In the genomic region with DNA sequence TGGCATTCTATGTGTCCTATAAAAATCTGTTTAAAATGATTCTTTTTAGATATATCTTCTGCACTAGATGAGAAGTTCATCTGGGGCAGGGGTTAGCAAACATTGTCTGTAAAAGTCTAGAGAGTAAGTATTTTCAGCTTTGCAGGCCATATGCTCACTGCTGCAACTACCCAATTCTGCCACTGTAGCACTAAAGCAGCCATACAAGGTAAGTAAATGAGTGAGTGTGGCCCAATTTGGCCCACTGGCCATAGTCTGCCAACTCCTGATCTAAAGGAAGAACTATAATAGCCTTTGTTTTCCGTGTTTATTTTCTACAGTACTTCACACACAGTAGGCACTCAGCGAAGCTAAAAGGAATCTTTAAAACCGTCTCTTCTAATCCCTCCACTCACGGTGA, we compare ENCODE assay signal across 23 cellular contexts.
"Had no signal": no experiment of that assay in that cellular context is flagged by ENCODE, and none has a peak within 500 bp of the region (broad histone marks: within the 10 kb centered on the region; RNA-seq: fewer than 3 reads in every experiment).

No MANE protein-coding gene starts in this region.

- H3K27ac Mint-ChIP-seq: immature natural killer cell; natural killer cell treated with Interleukin-12 subunit alpha and Interleukin-12 subunit beta and Interleukin-15 and Interleukin-18, amount 100 ng/mL, for 72 hours; stimulated activated memory B cell treated with anti-CD40 and anti-IgM and Interleukin-4, amounts not matched to agents 10 μg/mL and 1 μg/mL and 100 μg/mL, for 72 hours; T-helper 1 cell treated with Interleukin-12 subunit alpha and Interleukin-12 subunit beta and Interleukin-4 antibody, amounts not matched to agents 30 μg/mL and 1 μg/mL, for 36 hours had no signal

- DNase-seq: activated CD8-positive, alpha-beta memory T cell treated with anti-CD3 and anti-CD28 coated beads for 24 hours; activated effector memory CD4-positive, alpha-beta T cell treated with Interleukin-2 at 50 U/mL for 16 hours; left lung; sigmoid colon; stimulated activated CD4-positive, alpha-beta T cell treated with anti-CD3 and anti-CD28 coated beads, Interleukin-4, amount 100 ng/mL, for 4 hours; T1000; upper lobe of right lung; WERI-Rb-1 had no signal

- H3K4me3 Mint-ChIP-seq: activated naive CD8-positive, alpha-beta T cell; immature natural killer cell; natural killer cell treated with Interleukin-12 subunit alpha and Interleukin-12 subunit beta and Interleukin-15 and Interleukin-18, amount 100 ng/mL, for 72 hours; stimulated activated memory B cell treated with anti-CD40 and anti-IgM and Interleukin-4, amounts not matched to agents 10 μg/mL and 1 μg/mL and 100 μg/mL, for 72 hours; stimulated activated naive CD8-positive, alpha-beta T cell treated with anti-CD3 and anti-CD28 coated beads, Interleukin-15, amount 100 ng/mL, for 72 hours; T-helper 1 cell treated with Interleukin-12 subunit alpha and Interleukin-12 subunit beta and Interleukin-4 antibody, amounts not matched to agents 30 μg/mL and 1 μg/mL, for 36 hours had no signal

- H3K27me3 Mint-ChIP-seq: activated naive CD8-positive, alpha-beta T cell; natural killer cell treated with Interleukin-12 subunit alpha and Interleukin-12 subunit beta and Interleukin-15 and Interleukin-18, amount 100 ng/mL, for 72 hours; stimulated activated memory B cell treated with anti-CD40 and anti-IgM and Interleukin-4, amounts not matched to agents 10 μg/mL and 1 μg/mL and 100 μg/mL, for 72 hours; stimulated activated naive CD8-positive, alpha-beta T cell treated with anti-CD3 and anti-CD28 coated beads, Interleukin-15, amount 100 ng/mL, for 72 hours had no signal

- H3K4me3 ChIP-seq: adrenal gland, ascending aorta, heart left ventricle, left lung, lung, mucosa of descending colon, ovary, prostate gland, sigmoid colon, thyroid gland, upper lobe of right lung had no signal

- ATAC-seq: activated CD4-positive, CD25-positive, alpha-beta regulatory T cell treated with anti-CD3 and anti-CD28 coated beads, Interleukin-2, amount 50 U/mL, for 24 hours; natural killer cell treated with Interleukin-12 subunit alpha and Interleukin-12 subunit beta and Interleukin-15 and Interleukin-18, amount 100 ng/mL, for 72 hours; stimulated activated memory B cell treated with anti-CD40 and anti-IgM and Interleukin-4, amounts not matched to agents 10 μg/mL and 1 μg/mL and 100 μg/mL, for 72 hours; stimulated activated naive CD8-positive, alpha-beta T cell treated with anti-CD3 and anti-CD28 coated beads, Interleukin-15, amount 100 ng/mL, for 72 hours had no signal

- H3K9me3 Mint-ChIP-seq: immature natural killer cell; natural killer cell treated with Interleukin-12 subunit alpha and Interleukin-12 subunit beta and Interleukin-15 and Interleukin-18, amount 100 ng/mL, for 72 hours; stimulated activated memory B cell treated with anti-CD40 and anti-IgM and Interleukin-4, amounts not matched to agents 10 μg/mL and 1 μg/mL and 100 μg/mL, for 72 hours; T-helper 1 cell treated with Interleukin-12 subunit alpha and Interleukin-12 subunit beta and Interleukin-4 antibody, amounts not matched to agents 30 μg/mL and 1 μg/mL, for 36 hours had no signal
